Comparison of ENCODE assay signal across 1 cellular context in the genomic region with DNA sequence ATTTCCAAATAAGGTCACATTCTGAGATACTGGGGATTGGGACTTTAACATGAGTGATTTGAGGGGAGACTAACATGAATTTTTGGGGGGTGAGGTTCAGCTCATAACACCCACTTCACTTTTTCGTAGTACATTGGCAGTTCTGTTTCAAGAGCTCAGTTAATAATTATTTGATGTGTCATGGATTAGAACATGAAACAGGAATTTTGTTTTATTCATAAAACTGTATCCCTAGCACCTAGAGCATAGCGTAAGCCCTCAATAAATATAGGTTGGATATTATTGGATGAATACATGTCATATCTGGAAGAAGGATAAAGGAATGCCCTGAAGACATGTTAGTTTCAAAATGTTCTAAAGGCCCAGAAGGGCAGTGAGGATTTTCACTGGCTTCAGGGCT.
TF ChIP-seq lines count a peak whose summit lies in the region.

No MANE protein-coding gene starts in this region.

TF ChIP-seq in GM23338, 12 proteins besides CTCF, POLR2A, EP300 and RAD21:
- TF ChIP-seq, protein P1, sequence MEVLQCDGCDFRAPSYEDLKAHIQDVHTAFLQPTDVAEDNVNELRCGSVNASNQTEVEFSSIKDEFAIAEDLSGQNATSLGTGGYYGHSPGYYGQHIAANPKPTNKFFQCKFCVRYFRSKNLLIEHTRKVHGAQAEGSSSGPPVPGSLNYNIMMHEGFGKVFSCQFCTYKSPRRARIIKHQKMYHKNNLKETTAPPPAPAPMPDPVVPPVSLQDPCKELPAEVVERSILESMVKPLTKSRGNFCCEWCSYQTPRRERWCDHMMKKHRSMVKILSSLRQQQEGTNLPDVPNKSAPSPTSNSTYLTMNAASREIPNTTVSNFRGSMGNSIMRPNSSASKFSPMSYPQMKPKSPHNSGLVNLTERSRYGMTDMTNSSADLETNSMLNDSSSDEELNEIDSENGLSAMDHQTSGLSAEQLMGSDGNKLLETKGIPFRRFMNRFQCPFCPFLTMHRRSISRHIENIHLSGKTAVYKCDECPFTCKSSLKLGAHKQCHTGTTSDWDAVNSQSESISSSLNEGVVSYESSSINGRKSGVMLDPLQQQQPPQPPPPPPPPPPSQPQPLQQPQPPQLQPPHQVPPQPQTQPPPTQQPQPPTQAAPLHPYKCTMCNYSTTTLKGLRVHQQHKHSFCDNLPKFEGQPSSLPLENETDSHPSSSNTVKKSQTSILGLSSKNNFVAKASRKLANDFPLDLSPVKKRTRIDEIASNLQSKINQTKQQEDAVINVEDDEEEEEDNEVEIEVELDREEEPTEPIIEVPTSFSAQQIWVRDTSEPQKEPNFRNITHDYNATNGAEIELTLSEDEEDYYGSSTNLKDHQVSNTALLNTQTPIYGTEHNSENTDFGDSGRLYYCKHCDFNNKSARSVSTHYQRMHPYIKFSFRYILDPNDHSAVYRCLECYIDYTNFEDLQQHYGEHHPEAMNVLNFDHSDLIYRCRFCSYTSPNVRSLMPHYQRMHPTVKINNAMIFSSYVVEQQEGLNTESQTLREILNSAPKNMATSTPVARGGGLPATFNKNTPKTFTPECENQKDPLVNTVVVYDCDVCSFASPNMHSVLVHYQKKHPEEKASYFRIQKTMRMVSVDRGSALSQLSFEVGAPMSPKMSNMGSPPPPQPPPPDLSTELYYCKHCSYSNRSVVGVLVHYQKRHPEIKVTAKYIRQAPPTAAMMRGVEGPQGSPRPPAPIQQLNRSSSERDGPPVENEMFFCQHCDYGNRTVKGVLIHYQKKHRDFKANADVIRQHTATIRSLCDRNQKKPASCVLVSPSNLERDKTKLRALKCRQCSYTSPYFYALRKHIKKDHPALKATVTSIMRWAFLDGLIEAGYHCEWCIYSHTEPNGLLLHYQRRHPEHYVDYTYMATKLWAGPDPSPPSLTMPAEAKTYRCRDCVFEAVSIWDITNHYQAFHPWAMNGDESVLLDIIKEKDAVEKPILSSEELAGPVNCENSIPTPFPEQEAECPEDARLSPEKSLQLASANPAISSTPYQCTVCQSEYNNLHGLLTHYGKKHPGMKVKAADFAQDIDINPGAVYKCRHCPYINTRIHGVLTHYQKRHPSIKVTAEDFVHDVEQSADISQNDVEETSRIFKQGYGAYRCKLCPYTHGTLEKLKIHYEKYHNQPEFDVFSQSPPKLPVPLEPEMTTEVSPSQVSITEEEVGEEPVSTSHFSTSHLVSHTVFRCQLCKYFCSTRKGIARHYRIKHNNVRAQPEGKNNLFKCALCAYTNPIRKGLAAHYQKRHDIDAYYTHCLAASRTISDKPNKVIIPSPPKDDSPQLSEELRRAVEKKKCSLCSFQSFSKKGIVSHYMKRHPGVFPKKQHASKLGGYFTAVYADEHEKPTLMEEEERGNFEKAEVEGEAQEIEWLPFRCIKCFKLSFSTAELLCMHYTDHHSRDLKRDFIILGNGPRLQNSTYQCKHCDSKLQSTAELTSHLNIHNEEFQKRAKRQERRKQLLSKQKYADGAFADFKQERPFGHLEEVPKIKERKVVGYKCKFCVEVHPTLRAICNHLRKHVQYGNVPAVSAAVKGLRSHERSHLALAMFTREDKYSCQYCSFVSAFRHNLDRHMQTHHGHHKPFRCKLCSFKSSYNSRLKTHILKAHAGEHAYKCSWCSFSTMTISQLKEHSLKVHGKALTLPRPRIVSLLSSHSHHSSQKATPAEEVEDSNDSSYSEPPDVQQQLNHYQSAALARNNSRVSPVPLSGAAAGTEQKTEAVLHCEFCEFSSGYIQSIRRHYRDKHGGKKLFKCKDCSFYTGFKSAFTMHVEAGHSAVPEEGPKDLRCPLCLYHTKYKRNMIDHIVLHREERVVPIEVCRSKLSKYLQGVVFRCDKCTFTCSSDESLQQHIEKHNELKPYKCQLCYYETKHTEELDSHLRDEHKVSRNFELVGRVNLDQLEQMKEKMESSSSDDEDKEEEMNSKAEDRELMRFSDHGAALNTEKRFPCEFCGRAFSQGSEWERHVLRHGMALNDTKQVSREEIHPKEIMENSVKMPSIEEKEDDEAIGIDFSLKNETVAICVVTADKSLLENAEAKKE (CRISPR knock-in tag; IDR thresholded peaks at IDR 0.05): no peak
- TF ChIP-seq EZH2phosphoT487 (IDR thresholded peaks at IDR 0.05; ENCODE audit: unreplicated experiment): no peak
- TF ChIP-seq, protein P2, sequence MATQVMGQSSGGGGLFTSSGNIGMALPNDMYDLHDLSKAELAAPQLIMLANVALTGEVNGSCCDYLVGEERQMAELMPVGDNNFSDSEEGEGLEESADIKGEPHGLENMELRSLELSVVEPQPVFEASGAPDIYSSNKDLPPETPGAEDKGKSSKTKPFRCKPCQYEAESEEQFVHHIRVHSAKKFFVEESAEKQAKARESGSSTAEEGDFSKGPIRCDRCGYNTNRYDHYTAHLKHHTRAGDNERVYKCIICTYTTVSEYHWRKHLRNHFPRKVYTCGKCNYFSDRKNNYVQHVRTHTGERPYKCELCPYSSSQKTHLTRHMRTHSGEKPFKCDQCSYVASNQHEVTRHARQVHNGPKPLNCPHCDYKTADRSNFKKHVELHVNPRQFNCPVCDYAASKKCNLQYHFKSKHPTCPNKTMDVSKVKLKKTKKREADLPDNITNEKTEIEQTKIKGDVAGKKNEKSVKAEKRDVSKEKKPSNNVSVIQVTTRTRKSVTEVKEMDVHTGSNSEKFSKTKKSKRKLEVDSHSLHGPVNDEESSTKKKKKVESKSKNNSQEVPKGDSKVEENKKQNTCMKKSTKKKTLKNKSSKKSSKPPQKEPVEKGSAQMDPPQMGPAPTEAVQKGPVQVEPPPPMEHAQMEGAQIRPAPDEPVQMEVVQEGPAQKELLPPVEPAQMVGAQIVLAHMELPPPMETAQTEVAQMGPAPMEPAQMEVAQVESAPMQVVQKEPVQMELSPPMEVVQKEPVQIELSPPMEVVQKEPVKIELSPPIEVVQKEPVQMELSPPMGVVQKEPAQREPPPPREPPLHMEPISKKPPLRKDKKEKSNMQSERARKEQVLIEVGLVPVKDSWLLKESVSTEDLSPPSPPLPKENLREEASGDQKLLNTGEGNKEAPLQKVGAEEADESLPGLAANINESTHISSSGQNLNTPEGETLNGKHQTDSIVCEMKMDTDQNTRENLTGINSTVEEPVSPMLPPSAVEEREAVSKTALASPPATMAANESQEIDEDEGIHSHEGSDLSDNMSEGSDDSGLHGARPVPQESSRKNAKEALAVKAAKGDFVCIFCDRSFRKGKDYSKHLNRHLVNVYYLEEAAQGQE (IDR thresholded peaks at IDR 0.05; ENCODE audit: unreplicated experiment): no peak
- TF ChIP-seq ZNF331 (CRISPR knock-in tag; IDR thresholded peaks at IDR 0.05; ENCODE audit: low read depth): no peak
- TF ChIP-seq, protein P3, sequence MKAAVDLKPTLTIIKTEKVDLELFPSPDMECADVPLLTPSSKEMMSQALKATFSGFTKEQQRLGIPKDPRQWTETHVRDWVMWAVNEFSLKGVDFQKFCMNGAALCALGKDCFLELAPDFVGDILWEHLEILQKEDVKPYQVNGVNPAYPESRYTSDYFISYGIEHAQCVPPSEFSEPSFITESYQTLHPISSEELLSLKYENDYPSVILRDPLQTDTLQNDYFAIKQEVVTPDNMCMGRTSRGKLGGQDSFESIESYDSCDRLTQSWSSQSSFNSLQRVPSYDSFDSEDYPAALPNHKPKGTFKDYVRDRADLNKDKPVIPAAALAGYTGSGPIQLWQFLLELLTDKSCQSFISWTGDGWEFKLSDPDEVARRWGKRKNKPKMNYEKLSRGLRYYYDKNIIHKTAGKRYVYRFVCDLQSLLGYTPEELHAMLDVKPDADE (IDR thresholded peaks at IDR 0.05): no peak
- no peak for TF ChIP-seq EZH2 (IDR thresholded peaks at IDR 0.05; ENCODE audit: low read depth, unreplicated experiment)
- TF ChIP-seq STAT1 (IDR thresholded peaks at IDR 0.05; ENCODE audit: unreplicated experiment): no peak
- no peak for TF ChIP-seq JUNB (IDR thresholded peaks at IDR 0.05; ENCODE audit: unreplicated experiment)
- no peak for TF ChIP-seq POLR2AphosphoS5 (IDR thresholded peaks at IDR 0.05; ENCODE audit: low read depth)
- no peak for TF ChIP-seq NANOG (IDR thresholded peaks at IDR 0.05; ENCODE audit: borderline replicate concordance)
TF ChIP-seq in GM23338: peak in this region for 0.
